8 cellular contexts compared by ENCODE assay signal in genomic region chr7:95434501-95435421, GRCh38. TPM values are rescaled to one million over a fixed set of nuclear protein-coding genes. Genes with fewer than 3 reads are reported as not detected.
DNase-seq lines count a peak whose midpoint lies in the region; ATAC-seq and TF ChIP-seq lines count a peak whose summit lies in the region.

PON2 (minus strand) TSS chr7:95435028; CDS start chr7:95434951, 77 bp downstream.

- DNase-seq in DMS114 treated with DMSO at 0.1 percent for 48 hours (lab: John Stamatoyannopoulos, UW; ENCODE audit: unreplicated experiment): peak; percentile 54
- DNase-seq in HS-5 (ENCODE audit: low read depth): peak; percentile 56
- peak; percentile 61 for DNase-seq in Panc1 (ENCODE audit: low read depth, low spot score)
- peak; percentile 45 for DNase-seq in activated gamma-delta T cell treated with Interleukin-2 at 50 U/mL for 16 hours
- DNase-seq in fibroblast of the conjunctiva (ENCODE audit: low read depth): peak; percentile 56
- peak; percentile 4 to 63 (median 34) for DNase-seq in naive thymus-derived CD8-positive, alpha-beta T cell
- DNase-seq in substantia nigra (lab: John Stamatoyannopoulos, UW): peak in 47 of 49 donors; percentile 20 to 88 (median 59)

- no peaks in the 10 kb centered on the region for H3K9me3 ChIP-seq in Panc1 (ENCODE audit: control insufficient read depth, insufficient read depth, low read depth, low read length)

- peaks cover 0 to 4% (median 0%) of the 10 kb centered on the region in 5 donors for H3K27me3 Mint-ChIP-seq in naive thymus-derived CD8-positive, alpha-beta T cell

- peak within 1 kb of the TSS; percentile 66 to 77 for H3K4me3 ChIP-seq in Panc1 (ENCODE audit: low read depth in 2 of 2, low read length in 2 of 2)

- peaks cover 5% of the 10 kb centered on the region; the same call in 1 of the 2 replicates for H3K4me1 ChIP-seq in Panc1 (ENCODE audit: control insufficient read depth, insufficient read depth, low read length)

- in situ Hi-C loops in Panc1 (cut with HindIII; ENCODE audit: low pct_unique_long_range_greater_than_20kb, low sequenced_read_pairs): no loop called here

- H3K36me3 ChIP-seq in Panc1 (ENCODE audit: control insufficient read depth, insufficient read depth, low read length): no peaks in the 10 kb centered on the region; the same call in 1 of the 2 replicates

- CTCF ChIA-PET in Panc1 (lab: Charles Lee): no interaction called here

- peak; percentile 91 for ATAC-seq in GM21390 (IDR thresholded peaks at IDR 0.05; ENCODE audit: unreplicated experiment)
- peak; percentile 100 for ATAC-seq in Panc1
- ATAC-seq in naive thymus-derived CD8-positive, alpha-beta T cell: peak; percentile 79 to 90

- no peak; the same call in 1 of the 2 replicates for TF ChIP-seq CTCF in Panc1 (IDR thresholded peaks at IDR 0.05)

- BruUV-seq in Panc1 (replicated peaks; lab: Mats Ljungman, UMichigan): no TSS peak

- H3K27me3 ChIP-seq in Panc1 (ENCODE audit: control insufficient read depth, insufficient read depth, low read length): no peaks in the 10 kb centered on the region

- H3K27ac ChIP-seq in Panc1 (ENCODE audit: low read length): peak within 1 kb of the TSS; percentile 97
- peak within 1 kb of the TSS; percentile 89 for H3K27ac ChIP-seq in substantia nigra (ENCODE audit: low read depth, low read length, poor library complexity, severe bottlenecking)

- POLR2A ChIA-PET in Panc1 (lab: Charles Lee): interaction anchor here (0.6 kb wide), 1 partner anchor 186 kb away, joined by 24 read pairs; no protein-coding TSS in a partner anchor
- POLR2A ChIA-PET in naive thymus-derived CD8-positive, alpha-beta T cell (lab: Charles Lee): interaction anchor here (0.7 kb wide), 2 partner anchors 9 to 17 kb away, joined by 3 read pairs; no protein-coding TSS in a partner anchor

- no peaks in the 10 kb centered on the region for H3K9me3 Mint-ChIP-seq in naive thymus-derived CD8-positive, alpha-beta T cell

- H3K4me1 Mint-ChIP-seq in naive thymus-derived CD8-positive, alpha-beta T cell: peaks cover 4 to 19% (median 15%) of the 10 kb centered on the region in 4 donors

- intact Hi-C loops in Panc1 (cut with micrococcal nuclease; ENCODE audit: unreplicated experiment): no loop called here

- H3K36me3 Mint-ChIP-seq in naive thymus-derived CD8-positive, alpha-beta T cell: peaks cover 0 to 2% (median 0%) of the 10 kb centered on the region in 3 donors

- H3K4me3 Mint-ChIP-seq in naive thymus-derived CD8-positive, alpha-beta T cell: peak within 1 kb of the TSS; percentile 80 to 96 (median 86)

- peak within 1 kb of the TSS; percentile 83 to 94 (median 89) for H3K27ac Mint-ChIP-seq in naive thymus-derived CD8-positive, alpha-beta T cell

RNA-seq across cellular contexts. Expression of gene PON2, which starts in this region (rescaled TPM):
- 116 TPM for total RNA-seq in Panc1 (2021; ENCODE audit: unreplicated experiment)
- 98.1 TPM for polyA plus RNA-seq in Panc1 (2012; ENCODE audit: insufficient read length)
- 10 to 100 TPM; 11.5 to 12.5 TPM for total RNA-seq in naive thymus-derived CD8-positive, alpha-beta T cell
- polyA plus RNA-seq in naive thymus-derived CD8-positive, alpha-beta T cell: 1 to 10 TPM; 1.9 to 2.6 (median 2.2) TPM

Comparison
In these comparisons a context has a peak if more than half of its experiments do, and no peak if none do; other contexts are left out.
1. Peak in every context shown above with its lines: DNase-seq, ATAC-seq, H3K4me3 ChIP-seq and H3K27ac ChIP-seq.